ENCODE assay signal across 19 cellular contexts in genomic region chr6:109348246-109348645, GRCh38. TPM values are rescaled to one million over a fixed set of nuclear protein-coding genes. Genes with fewer than 3 reads are reported as not detected.
A peak's percentile ranks its signal among the peaks of the same experiment; 100 is the strongest.
DNase-seq lines count a peak whose midpoint lies in the region; TF ChIP-seq lines count a peak whose summit lies in the region.
"Had no signal": no experiment of that assay in that cellular context is flagged by ENCODE, and none has a peak within 500 bp of the region (broad histone marks: within the 10 kb centered on the region; RNA-seq: fewer than 3 reads in every experiment).

No MANE protein-coding gene starts in this region.

- peak overlapping the region in 1 of 2 donors; percentile 39 for H3K4me3 Mint-ChIP-seq in CD14-positive monocyte
- H3K4me3 Mint-ChIP-seq in activated T-cell treated with anti-CD3 and anti-CD28 coated beads, Interleukin-2, amount 50 U/mL, for 24 hours: no peak overlapping the region
- H3K4me3 Mint-ChIP-seq: CD8-positive, alpha-beta T cell; IgD-negative memory B cell had no signal

- peaks cover 0 to 60% (median 13%) of the 10 kb centered on the region in 4 donors for H3K4me1 ChIP-seq in Peyer's patch
- peaks cover 14 to 25% (median 22%) of the 10 kb centered on the region in 4 donors for H3K4me1 ChIP-seq in esophagus muscularis mucosa

- H3K27ac Mint-ChIP-seq in CD14-positive monocyte: peak overlapping the region in 5 of 7 donors; percentile 20 to 63 (median 42)
- H3K27ac Mint-ChIP-seq in activated T-cell treated with anti-CD3 and anti-CD28 coated beads, Interleukin-2, amount 50 U/mL, for 24 hours: no peak overlapping the region
- H3K27ac Mint-ChIP-seq: CD8-positive, alpha-beta T cell had no signal

- 75% methylated on average over 3 of the region's 8 CpGs for WGBS in esophagus muscularis mucosa

- intact Hi-C loops in CD14-positive monocyte (cut with micrococcal nuclease): no loop called here
- intact Hi-C loops in esophagus muscularis mucosa (cut with DNase I): no loop called here

- peaks cover 13 to 19% of the 10 kb centered on the region in 2 donors for H3K36me3 Mint-ChIP-seq in CD14-positive monocyte
- H3K36me3 Mint-ChIP-seq in activated T-cell treated with anti-CD3 and anti-CD28 coated beads, Interleukin-2, amount 50 U/mL, for 24 hours (ENCODE audit: low read depth): peaks cover 25% of the 10 kb centered on the region

- H3K4me3 ChIP-seq in Peyer's patch: no peak overlapping the region
- no peak overlapping the region for H3K4me3 ChIP-seq in esophagus muscularis mucosa
- H3K4me3 ChIP-seq: BLaER1, SK-N-MC had no signal

- TF ChIP-seq EP300 in esophagus muscularis mucosa (IDR thresholded peaks at IDR 0.05): no peak

- no peak for DNase-seq in CD14-positive monocyte (ENCODE audit: low spot score)
- DNase-seq in Peyer's patch: no peak
- peak; percentile 81 for DNase-seq in esophagus muscularis mucosa (ENCODE audit: extremely low spot score)
- DNase-seq in midbrain (lab: John Stamatoyannopoulos, UW): peak; percentile 15
- DNase-seq in DMS79 treated with DMSO at 0.1 percent for 48 hours (lab: John Stamatoyannopoulos, UW): no peak
- DNase-seq in SW 1271 (lab: John Stamatoyannopoulos, UW): no peak
- no peak for DNase-seq in activated T-cell treated with anti-CD3 and anti-CD28 coated beads, Interleukin-2, amount 50 U/mL, for 24 hours
- DNase-seq in ureter (ENCODE audit: low spot score): no peak
- DNase-seq: CD8-positive, alpha-beta T cell; GDM1; Kasumi-1; NCI-H1694; NCI-H2081; NCI-H2171; NCI-H526; SHP77 had no signal

- H3K36me3 ChIP-seq in Peyer's patch: no peaks in the 10 kb centered on the region
- H3K36me3 ChIP-seq in esophagus muscularis mucosa: peaks cover 0 to under 1% (median 0%) of the 10 kb centered on the region in 4 donors
- H3K36me3 ChIP-seq: BLaER1 had no signal

- no peaks in the 10 kb centered on the region for H3K27me3 Mint-ChIP-seq in CD14-positive monocyte (ENCODE audit: low read depth in 3 of 3)
- H3K27me3 Mint-ChIP-seq in activated T-cell treated with anti-CD3 and anti-CD28 coated beads, Interleukin-2, amount 50 U/mL, for 24 hours: no peaks in the 10 kb centered on the region
- H3K27me3 Mint-ChIP-seq: IgD-negative memory B cell had no signal

- H3K4me1 Mint-ChIP-seq in CD14-positive monocyte: peaks cover 67% of the 10 kb centered on the region
- H3K4me1 Mint-ChIP-seq in activated T-cell treated with anti-CD3 and anti-CD28 coated beads, Interleukin-2, amount 50 U/mL, for 24 hours (ENCODE audit: low read depth): peaks cover 3% of the 10 kb centered on the region

- H3K9me3 ChIP-seq in Peyer's patch (no peaks in the 10 kb centered on the region), esophagus muscularis mucosa (no peaks in the 10 kb centered on the region)
- H3K9me3 ChIP-seq: BLaER1 had no signal

- peaks cover 0 to 5% (median 0%) of the 10 kb centered on the region in 7 donors for H3K9me3 Mint-ChIP-seq in CD14-positive monocyte
- no peaks in the 10 kb centered on the region for H3K9me3 Mint-ChIP-seq in activated T-cell treated with anti-CD3 and anti-CD28 coated beads, Interleukin-2, amount 50 U/mL, for 24 hours
- H3K9me3 Mint-ChIP-seq: CD8-positive, alpha-beta T cell; IgD-negative memory B cell had no signal

- no peak for TF ChIP-seq CTCF in CD14-positive monocyte (IDR thresholded peaks at IDR 0.05)
- no peak for TF ChIP-seq CTCF in Peyer's patch (IDR thresholded peaks at IDR 0.05)
- no peak for TF ChIP-seq CTCF in esophagus muscularis mucosa (IDR thresholded peaks at IDR 0.05)

- no peaks in the 10 kb centered on the region for H3K27me3 ChIP-seq in Peyer's patch
- no peaks in the 10 kb centered on the region for H3K27me3 ChIP-seq in esophagus muscularis mucosa
- H3K27me3 ChIP-seq: BLaER1 had no signal

- TF ChIP-seq POLR2A in Peyer's patch (IDR thresholded peaks at IDR 0.05) (no peak), esophagus muscularis mucosa (IDR thresholded peaks at IDR 0.05; ENCODE audit: low read depth) (no peak)

- H3K27ac ChIP-seq in Peyer's patch: peak overlapping the region in 3 of 4 donors; percentile 67 to 85 (median 83)
- no peak overlapping the region for H3K27ac ChIP-seq in esophagus muscularis mucosa (replicated peaks in 1 of 4)
- H3K27ac ChIP-seq: BLaER1, SK-N-MC had no signal

RNA-seq across cellular contexts. Expression of gene CD164, which starts 34.0 kb away (rescaled TPM):
- 100 to 1,000 TPM; 272 to 392 TPM for polyA plus RNA-seq in CD14-positive monocyte
- total RNA-seq in Peyer's patch (100 to 1,000 TPM in 3 of 4 donors, 10 to 100 TPM in 1; 62.7 to 382 (median 216) TPM), esophagus muscularis mucosa (100 to 1,000 TPM in 3 of 4 donors, 10 to 100 TPM in 1; 94.4 to 139 (median 120) TPM), ureter (306 TPM)

Comparison
In these comparisons a context has a peak if more than half of its experiments do, and no peak if none do; other contexts are left out.
1. DNase-seq: peak in esophagus muscularis mucosa (single experiment) and midbrain (single experiment); none in CD14-positive monocyte (single experiment), Peyer's patch (0 of 3), DMS79 treated with DMSO at 0.1 percent for 48 hours (single experiment), SW 1271 (0 of 2), activated T-cell treated with anti-CD3 and anti-CD28 coated beads, Interleukin-2, amount 50 U/mL, for 24 hours (single experiment) and ureter (single experiment).
2. H3K27ac ChIP-seq: peak in Peyer's patch (3 of 4); none in esophagus muscularis mucosa (0 of 4).